In the genomic region with DNA sequence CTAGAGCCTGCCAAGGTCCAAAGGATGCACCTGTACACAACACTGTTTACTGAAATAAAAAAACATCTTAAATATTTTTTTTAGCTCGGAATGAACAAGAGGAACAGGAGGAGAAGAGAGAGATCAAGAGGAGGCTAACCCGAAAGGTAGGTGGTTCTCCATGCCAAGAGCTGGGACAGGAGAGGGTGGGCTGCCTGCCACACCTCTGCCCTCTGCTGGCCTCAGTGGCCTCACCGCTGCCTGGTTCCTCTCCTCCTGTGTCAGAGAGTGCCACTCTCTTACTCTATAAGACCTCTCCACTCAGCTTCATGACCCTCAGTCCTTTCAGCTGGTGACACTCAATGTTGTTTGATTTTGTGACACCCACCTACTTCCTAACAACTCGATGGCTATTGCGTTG, we compare ENCODE assay signal across 13 cellular contexts. TPM values are rescaled to one million over a fixed set of nuclear protein-coding genes. Genes with fewer than 3 reads are reported as not detected.
DNase-seq lines count a peak whose midpoint lies in the region; ATAC-seq and TF ChIP-seq lines count a peak whose summit lies in the region.
"Had no signal": no experiment of that assay in that cellular context is flagged by ENCODE, and none has a peak within 500 bp of the region (broad histone marks: within the 10 kb centered on the region; RNA-seq: fewer than 3 reads in every experiment).

No MANE protein-coding gene starts in this region.

- 53 to 65% (median 63%) methylated on average over 5 of the region's 5 CpGs for WGBS in spleen, 5 donors

- intact Hi-C loops in activated CD4-positive, alpha-beta memory T cell treated with anti-CD3 and anti-CD28 coated beads for 36 hours (cut with micrococcal nuclease), result no loop called here
- intact Hi-C loops in spleen (cut with DNase I; ENCODE audit: low total_unique reads), result loop anchor here (10.0 kb wide), 1 partner anchor 83 kb away; no protein-coding TSS in a partner anchor

- no peak overlapping the region for H3K27ac Mint-ChIP-seq in activated CD4-positive, alpha-beta memory T cell treated with anti-CD3 and anti-CD28 coated beads for 36 hours
- no peak overlapping the region for H3K27ac Mint-ChIP-seq in activated CD4-positive, alpha-beta memory T cell treated with anti-CD3 and anti-CD28 coated beads, Interleukin-2, amount 10 ng/mL, durations not matched to agents 7 days and 5 days

- CTCF ChIA-PET in activated CD4-positive, alpha-beta memory T cell treated with anti-CD3 and anti-CD28 coated beads for 36 hours (lab: Charles Lee), result interaction anchor here (1.4 kb wide), 2 partner anchors 24 to 83 kb away, joined by 4 read pairs; no protein-coding TSS in a partner anchor
- CTCF ChIA-PET in activated CD4-positive, alpha-beta memory T cell treated with anti-CD3 and anti-CD28 coated beads, Interleukin-2, amount 10 ng/mL, durations not matched to agents 7 days and 5 days (lab: Charles Lee), result no interaction called here

- no peak for ATAC-seq in HG02610 (IDR thresholded peaks at IDR 0.05; ENCODE audit: unreplicated experiment)
- ATAC-seq: naive thymus-derived CD8-positive, alpha-beta T cell had no signal

- H3K36me3 Mint-ChIP-seq in activated CD4-positive, alpha-beta memory T cell treated with anti-CD3 and anti-CD28 coated beads for 36 hours, result no peaks in the 10 kb centered on the region
- no peaks in the 10 kb centered on the region for H3K36me3 Mint-ChIP-seq in activated CD4-positive, alpha-beta memory T cell treated with anti-CD3 and anti-CD28 coated beads, Interleukin-2, amount 10 ng/mL, durations not matched to agents 7 days and 5 days (ENCODE audit: low read depth)
- H3K36me3 Mint-ChIP-seq: CD4-positive, alpha-beta memory T cell had no signal

- POLR2A ChIA-PET in activated CD4-positive, alpha-beta memory T cell treated with anti-CD3 and anti-CD28 coated beads for 36 hours (lab: Charles Lee), result no interaction called here
- POLR2A ChIA-PET in activated CD4-positive, alpha-beta memory T cell treated with anti-CD3 and anti-CD28 coated beads, Interleukin-2, amount 10 ng/mL, durations not matched to agents 7 days and 5 days (lab: Charles Lee), result interaction anchor here (1.3 kb wide), 1 partner anchor 50 kb away, joined by 3 read pairs; the partner anchor contains the start of gene TBC1D7

- no peaks in the 10 kb centered on the region for H3K27me3 ChIP-seq in spleen (replicated peaks in 1 of 7)

- peaks cover 0 to 62% (median 9%) of the 10 kb centered on the region in 6 donors for H3K36me3 ChIP-seq in spleen

- no peak for TF ChIP-seq POLR2A in spleen (IDR thresholded peaks at IDR 0.05)

- H3K27me3 Mint-ChIP-seq in activated CD4-positive, alpha-beta memory T cell treated with anti-CD3 and anti-CD28 coated beads for 36 hours, result no peaks in the 10 kb centered on the region
- no peaks in the 10 kb centered on the region for H3K27me3 Mint-ChIP-seq in activated CD4-positive, alpha-beta memory T cell treated with anti-CD3 and anti-CD28 coated beads, Interleukin-2, amount 10 ng/mL, durations not matched to agents 7 days and 5 days
- H3K27me3 Mint-ChIP-seq: CD4-positive, alpha-beta memory T cell; naive thymus-derived CD8-positive, alpha-beta T cell had no signal

- H3K9me3 ChIP-seq in spleen, result no peaks in the 10 kb centered on the region

- peak overlapping the region in 3 of 8 donors; percentile 20 to 38 (median 34) for H3K27ac ChIP-seq in spleen

- H3K4me3 ChIP-seq in LNCaP clone FGC (ENCODE audit: low read depth, low read length), result no peak overlapping the region
- no peak overlapping the region for H3K4me3 ChIP-seq in spleen

- DNase-seq in activated CD4-positive, alpha-beta memory T cell treated with anti-CD3 and anti-CD28 coated beads for 36 hours, result peak; percentile 27
- DNase-seq in activated CD4-positive, alpha-beta memory T cell treated with anti-CD3 and anti-CD28 coated beads, Interleukin-2, amount 10 ng/mL, durations not matched to agents 7 days and 5 days, result no peak
- DNase-seq in LNCaP clone FGC (ENCODE audit: low read depth) (peak; percentile 1), dermis blood vessel endothelial cell (peak; percentile 26), spleen (peak; percentile 85), SIG-M5 treated with dmso at 0.1 percent for 504 hours (lab: John Stamatoyannopoulos, UW; ENCODE audit: unreplicated experiment) (no peak), inferior parietal cortex (ENCODE audit: extremely low spot score) (no peak)
- DNase-seq: activated CD4-positive, CD25-positive, alpha-beta regulatory T cell; anterior cingulate cortex; CD4-positive, alpha-beta memory T cell; NCI-H2029 treated with DMSO at 0.1 percent for 48 hours had no signal

- H3K4me1 Mint-ChIP-seq in activated CD4-positive, alpha-beta memory T cell treated with anti-CD3 and anti-CD28 coated beads for 36 hours (ENCODE audit: low read depth), result peaks cover 15% of the 10 kb centered on the region
- H3K4me1 Mint-ChIP-seq in activated CD4-positive, alpha-beta memory T cell treated with anti-CD3 and anti-CD28 coated beads, Interleukin-2, amount 10 ng/mL, durations not matched to agents 7 days and 5 days, result peaks cover 24% of the 10 kb centered on the region

- H3K4me3 Mint-ChIP-seq in activated CD4-positive, alpha-beta memory T cell treated with anti-CD3 and anti-CD28 coated beads for 36 hours, result no peak overlapping the region
- H3K4me3 Mint-ChIP-seq in activated CD4-positive, alpha-beta memory T cell treated with anti-CD3 and anti-CD28 coated beads, Interleukin-2, amount 10 ng/mL, durations not matched to agents 7 days and 5 days, result no peak overlapping the region
- H3K4me3 Mint-ChIP-seq: CD4-positive, alpha-beta memory T cell had no signal

- H3K9me3 Mint-ChIP-seq in activated CD4-positive, alpha-beta memory T cell treated with anti-CD3 and anti-CD28 coated beads for 36 hours, result no peaks in the 10 kb centered on the region
- no peaks in the 10 kb centered on the region for H3K9me3 Mint-ChIP-seq in activated CD4-positive, alpha-beta memory T cell treated with anti-CD3 and anti-CD28 coated beads, Interleukin-2, amount 10 ng/mL, durations not matched to agents 7 days and 5 days
- H3K9me3 Mint-ChIP-seq: CD4-positive, alpha-beta memory T cell; naive thymus-derived CD8-positive, alpha-beta T cell had no signal

- peaks cover 0 to 85% (median 33%) of the 10 kb centered on the region in 6 donors for H3K4me1 ChIP-seq in spleen

- TF ChIP-seq CTCF in LNCaP clone FGC (IDR thresholded peaks at IDR 0.05; ENCODE audit: control insufficient read depth, extremely low read depth, insufficient read depth), result peak; percentile 51
- peak in 9 of 11 experiments; percentile 9 to 51 (median 35) for TF ChIP-seq CTCF in spleen (IDR thresholded peaks at IDR 0.05 in 8 of 11, conservative IDR thresholded peaks at IDR 0.05 in 3 of 11)

RNA-seq across cellular contexts. Expression of gene TBC1D7, which starts 50.2 kb away (rescaled TPM):
- total RNA-seq in activated CD4-positive, alpha-beta memory T cell treated with anti-CD3 and anti-CD28 coated beads for 36 hours, result 10 to 100 TPM; 20.6 to 21.7 TPM
- 10 to 100 TPM; 18.7 to 19.1 TPM for total RNA-seq in activated CD4-positive, alpha-beta memory T cell treated with anti-CD3 and anti-CD28 coated beads, Interleukin-2, amount 10 ng/mL, durations not matched to agents 7 days and 5 days
- total RNA-seq in dermis blood vessel endothelial cell (15.0 and 16.6 TPM in 2 replicates), spleen (10 to 100 TPM; 10.9 to 20.9 (median 17.5) TPM)
- polyA plus RNA-seq in spleen, result 10 to 100 TPM; 12.2 to 15.0 (median 13.3) TPM

Comparison
In these comparisons a context has a peak if more than half of its experiments do, and no peak if none do; other contexts are left out.
1. DNase-seq: peak in activated CD4-positive, alpha-beta memory T cell treated with anti-CD3 and anti-CD28 coated beads for 36 hours (single experiment), LNCaP clone FGC (single experiment), dermis blood vessel endothelial cell (single experiment) and spleen (single experiment); none in activated CD4-positive, alpha-beta memory T cell treated with anti-CD3 and anti-CD28 coated beads, Interleukin-2, amount 10 ng/mL, durations not matched to agents 7 days and 5 days (single experiment), SIG-M5 treated with dmso at 0.1 percent for 504 hours (single experiment) and inferior parietal cortex (single experiment).